Comparison of ENCODE assay signal across 9 cellular contexts in the genomic region with DNA sequence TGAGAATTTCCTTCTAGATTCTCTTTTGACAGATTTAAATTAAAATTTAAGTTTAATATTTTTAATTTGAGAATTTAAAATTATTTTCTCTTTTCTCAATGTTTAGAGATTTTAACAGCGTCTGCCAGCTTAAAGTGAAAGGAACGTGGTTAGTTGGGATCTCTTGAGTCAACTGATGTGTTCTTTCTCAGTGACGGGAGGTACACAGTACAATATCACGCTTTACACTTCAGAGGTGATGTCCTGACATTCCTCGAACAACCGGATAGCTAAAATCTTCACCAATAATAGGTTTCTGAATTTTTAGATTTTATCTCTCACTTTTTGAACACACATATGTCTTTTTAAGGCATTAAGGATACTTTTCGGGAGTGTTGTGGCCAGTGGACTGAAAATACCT.
"Had no signal": no experiment of that assay in that cellular context is flagged by ENCODE, and none has a peak within 500 bp of the region (broad histone marks: within the 10 kb centered on the region; RNA-seq: fewer than 3 reads in every experiment).

No MANE protein-coding gene starts in this region.

- H3K27ac ChIP-seq: GM23248 had no signal

- DNase-seq: GM23248, GOT3, H7, H9, HCEC 1CT, HFFc6 had no signal

- H3K9me3 ChIP-seq: HAP-1 had no signal

- H3K4me2 ChIP-seq: GM23338 had no signal

- H2AFZ ChIP-seq: GM23248, GM23338 had no signal

- H3K4me3 ChIP-seq: GM23248, GM23338, HAP-1 had no signal

- H3K36me3 ChIP-seq: HAP-1 had no signal

- H3K4me1 ChIP-seq: HAP-1 had no signal

- ATAC-seq: GM23338, HCT116 had no signal
